ENCODE assay signal across 37 cellular contexts in genomic region chr3:115252679-115253078, GRCh38.
"Had no signal": no experiment of that assay in that cellular context is flagged by ENCODE, and none has a peak within 500 bp of the region (broad histone marks: within the 10 kb centered on the region; RNA-seq: fewer than 3 reads in every experiment).

No MANE protein-coding gene starts in this region.

- H3K36me3 ChIP-seq: adrenal gland, brain microvascular endothelial cell, breast epithelium had no signal

- H3K27ac Mint-ChIP-seq: activated B cell treated with CpG ODN at 0.5 μM for 24 hours; activated CD4-positive, alpha-beta memory T cell treated with anti-CD3 and anti-CD28 coated beads for 36 hours; activated CD4-positive, alpha-beta T cell treated with anti-CD3 and anti-CD28 coated beads, Interleukin-2, amount 10 ng/mL, durations not matched to agents 24 days and 14 days; activated CD8-positive, alpha-beta T cell treated with anti-CD3 and anti-CD28 coated beads for 36 hours; activated naive CD4-positive, alpha-beta T cell treated with anti-CD3 and anti-CD28 coated beads for 36 hours; activated naive CD8-positive, alpha-beta T cell treated with anti-CD3 and anti-CD28 coated beads for 36 hours; activated T-cell treated with anti-CD3 and anti-CD28 coated beads, Interleukin-2, amount 50 U/mL, for 72 hours; activated T-helper 1 cell treated with anti-CD3 and anti-CD28 coated beads, Interleukin-12 subunit alpha, Interleukin-12 subunit beta, Interleukin-2, Interleukin-4 antibody, amounts not matched to agents 30 ng/mL and 10 ng/mL and 1 ng/mL, durations not matched to agents 14 hours and 24 hours and 36 hours; activated T-helper 17 cell treated with anti-CD3 and anti-CD28 coated beads, Interleukin-2, amount 50 U/mL, for 72 hours; T-helper 1 cell treated with Interleukin-12 subunit alpha and Interleukin-12 subunit beta and Interleukin-4 antibody, amounts not matched to agents 30 μg/mL and 1 μg/mL, for 36 hours; T-helper 2 cell treated with Interferon-gamma antibody and Interleukin-4, amounts not matched to agents 5 μg/mL and 100 μg/mL, for 36 hours had no signal

- ATAC-seq: activated CD8-positive, alpha-beta T cell treated with anti-CD3 and anti-CD28 coated beads for 36 hours; activated naive CD4-positive, alpha-beta T cell treated with anti-CD3 and anti-CD28 coated beads, Interleukin-2, amount 50 U/mL, for 72 hours; activated T-cell treated with anti-CD3 and anti-CD28 coated beads, Interleukin-2, amount 50 U/mL, for 4 hours; activated T-cell treated with anti-CD3 and anti-CD28 coated beads, Interleukin-2, amount 50 U/mL, for 72 hours; activated T-helper 17 cell treated with anti-CD3 and anti-CD28 coated beads, Interleukin-2, amount 50 U/mL, for 72 hours; body of pancreas had no signal

- H3K4me3 ChIP-seq: adrenal gland, body of pancreas, breast epithelium had no signal

- H3K27ac ChIP-seq: adrenal gland, body of pancreas, brain microvascular endothelial cell, breast epithelium, VCaP had no signal

- DNase-seq: activated B cell treated with CpG ODN at 0.5 μM for 24 hours; activated CD4-positive, alpha-beta memory T cell treated with anti-CD3 and anti-CD28 coated beads for 36 hours; activated CD4-positive, alpha-beta T cell treated with anti-CD3 and anti-CD28 coated beads for 4 hours; activated CD4-positive, alpha-beta T cell treated with anti-CD3 and anti-CD28 coated beads, Interleukin-2, amount 10 ng/mL, durations not matched to agents 24 days and 14 days; activated CD4-positive, alpha-beta T cell treated with anti-CD3 and anti-CD28 coated beads, Interleukin-2, amount 50 U/mL, for 1 hour; activated CD4-positive, alpha-beta T cell treated with anti-CD3 and anti-CD28 coated beads, Interleukin-2, amount 50 U/mL, for 4 hours; activated CD4-positive, CD25-positive, alpha-beta regulatory T cell treated with anti-CD3 and anti-CD28 coated beads, Interleukin-2, amount 50 U/mL, for 72 hours; activated CD8-positive, alpha-beta memory T cell treated with anti-CD3 and anti-CD28 coated beads, Interleukin-2, amount 50 U/mL, for 4 hours; activated CD8-positive, alpha-beta T cell treated with anti-CD3 and anti-CD28 coated beads for 36 hours; activated effector memory CD4-positive, alpha-beta T cell treated with anti-CD3 and anti-CD28 coated beads, Interleukin-2, amount 50 U/mL, for 16 hours; activated gamma-delta T cell treated with Interleukin-2 at 50 U/mL for 16 hours; activated naive CD4-positive, alpha-beta T cell; activated naive CD4-positive, alpha-beta T cell treated with anti-CD3 and anti-CD28 coated beads for 36 hours; activated naive CD4-positive, alpha-beta T cell treated with anti-CD3 and anti-CD28 coated beads, Interleukin-2, amount 50 U/mL, for 16 hours; activated naive CD8-positive, alpha-beta T cell treated with anti-CD3 and anti-CD28 coated beads for 36 hours; activated T-cell treated with anti-CD3 and anti-CD28 coated beads for 4 hours; activated T-cell treated with anti-CD3 and anti-CD28 coated beads, Interleukin-2, amount 50 U/mL, for 1 hour; activated T-cell treated with anti-CD3 and anti-CD28 coated beads, Interleukin-2, amount 50 U/mL, for 4 hours; activated T-cell treated with anti-CD3 and anti-CD28 coated beads, Interleukin-2, amount 50 U/mL, for 72 hours; adrenal gland; amniotic stem cell; aorta; body of pancreas; brain microvascular endothelial cell; central memory CD4-positive, alpha-beta T cell; T-helper 1 cell; T-helper 2 cell; T-helper 9 cell had no signal

- H3K4me1 Mint-ChIP-seq: activated B cell treated with CpG ODN at 0.5 μM for 24 hours; activated CD4-positive, alpha-beta T cell treated with anti-CD3 and anti-CD28 coated beads, Interleukin-2, amount 10 ng/mL, durations not matched to agents 24 days and 14 days; activated naive CD8-positive, alpha-beta T cell treated with anti-CD3 and anti-CD28 coated beads for 36 hours; activated T-helper 17 cell treated with anti-CD3 and anti-CD28 coated beads, Interleukin-2, amount 50 U/mL, for 72 hours had no signal

- FAIRE-seq: astrocyte, TTC549 had no signal

- H3K4me1 ChIP-seq: adrenal gland, body of pancreas, breast epithelium had no signal

- H3K9me3 ChIP-seq: adrenal gland, body of pancreas, breast epithelium had no signal

- H3K27me3 ChIP-seq: adrenal gland, body of pancreas, brain microvascular endothelial cell, breast epithelium had no signal

- H3K4me3 Mint-ChIP-seq: activated B cell treated with CpG ODN at 0.5 μM for 24 hours; activated CD4-positive, alpha-beta memory T cell treated with anti-CD3 and anti-CD28 coated beads for 36 hours; activated CD4-positive, alpha-beta T cell treated with anti-CD3 and anti-CD28 coated beads, Interleukin-2, amount 10 ng/mL, durations not matched to agents 24 days and 14 days; activated CD8-positive, alpha-beta T cell treated with anti-CD3 and anti-CD28 coated beads for 36 hours; activated naive CD4-positive, alpha-beta T cell treated with anti-CD3 and anti-CD28 coated beads for 36 hours; activated naive CD8-positive, alpha-beta T cell treated with anti-CD3 and anti-CD28 coated beads for 36 hours; activated T-cell treated with anti-CD3 and anti-CD28 coated beads, Interleukin-2, amount 50 U/mL, for 4 hours; activated T-cell treated with anti-CD3 and anti-CD28 coated beads, Interleukin-2, amount 50 U/mL, for 72 hours; activated T-helper 1 cell treated with anti-CD3 and anti-CD28 coated beads, Interleukin-12 subunit alpha, Interleukin-12 subunit beta, Interleukin-2, Interleukin-4 antibody, amounts not matched to agents 30 ng/mL and 10 ng/mL and 1 ng/mL, durations not matched to agents 14 hours and 24 hours and 36 hours; activated T-helper 17 cell treated with anti-CD3 and anti-CD28 coated beads, Interleukin-2, amount 50 U/mL, for 72 hours; T-helper 1 cell treated with Interleukin-12 subunit alpha and Interleukin-12 subunit beta and Interleukin-4 antibody, amounts not matched to agents 30 μg/mL and 1 μg/mL, for 36 hours; T-helper 2 cell treated with Interferon-gamma antibody and Interleukin-4, amounts not matched to agents 5 μg/mL and 100 μg/mL, for 36 hours had no signal

- H3K27me3 Mint-ChIP-seq: activated CD4-positive, alpha-beta memory T cell treated with anti-CD3 and anti-CD28 coated beads for 36 hours; activated CD4-positive, alpha-beta T cell treated with anti-CD3 and anti-CD28 coated beads, Interleukin-2, amount 10 ng/mL, durations not matched to agents 24 days and 14 days; activated CD8-positive, alpha-beta T cell treated with anti-CD3 and anti-CD28 coated beads for 36 hours; activated naive CD8-positive, alpha-beta T cell treated with anti-CD3 and anti-CD28 coated beads for 36 hours; activated T-helper 17 cell treated with anti-CD3 and anti-CD28 coated beads, Interleukin-2, amount 50 U/mL, for 72 hours had no signal
